In genomic region chr19:32421589-32422361, GRCh38 we compare ENCODE assay signal across 11 cellular contexts. TPM values are rescaled to one million over a fixed set of nuclear protein-coding genes. Genes with fewer than 3 reads are reported as not detected.
DNase-seq lines count a peak whose midpoint lies in the region; ATAC-seq and TF ChIP-seq lines count a peak whose summit lies in the region.
"Had no signal": no experiment of that assay in that cellular context is flagged by ENCODE, and none has a peak within 500 bp of the region (broad histone marks: within the 10 kb centered on the region; RNA-seq: fewer than 3 reads in every experiment).

No MANE protein-coding gene starts in this region.

- peak overlapping the region; percentile 26 for H3K27ac Mint-ChIP-seq in activated naive CD8-positive, alpha-beta T cell treated with anti-CD3 and anti-CD28 coated beads for 36 hours

- no peak for TF ChIP-seq POLR2A in NB4 (IDR thresholded peaks at IDR 0.05; ENCODE audit: extremely low read depth, insufficient read length)

- H3K9me3 Mint-ChIP-seq in activated naive CD8-positive, alpha-beta T cell treated with anti-CD3 and anti-CD28 coated beads for 36 hours: no peaks in the 10 kb centered on the region

- H3K27me3 Mint-ChIP-seq in activated naive CD8-positive, alpha-beta T cell treated with anti-CD3 and anti-CD28 coated beads for 36 hours: no peaks in the 10 kb centered on the region

- TF ChIP-seq CTCF in NB4 (IDR thresholded peaks at IDR 0.05; ENCODE audit: low read depth, low read length) (no peak), mucosa of descending colon (IDR thresholded peaks at IDR 0.05) (no peak), foreskin fibroblast (IDR thresholded peaks at IDR 0.05; ENCODE audit: low read depth, low read length) (no peak)

- no peak overlapping the region for H3K4me3 Mint-ChIP-seq in activated naive CD8-positive, alpha-beta T cell treated with anti-CD3 and anti-CD28 coated beads for 36 hours

- no peaks in the 10 kb centered on the region for H3K9me3 ChIP-seq in mucosa of descending colon
- H3K9me3 ChIP-seq: ovary had no signal

- H3K4me1 Mint-ChIP-seq in activated naive CD8-positive, alpha-beta T cell treated with anti-CD3 and anti-CD28 coated beads for 36 hours: peaks cover 18% of the 10 kb centered on the region

- H3K36me3 ChIP-seq in mucosa of descending colon (ENCODE audit: low read depth): no peaks in the 10 kb centered on the region
- H3K36me3 ChIP-seq: ovary had no signal

- intact Hi-C loops in mucosa of descending colon (cut with DNase I, micrococcal nuclease): no loop called here

- no peaks in the 10 kb centered on the region for H3K4me1 ChIP-seq in mucosa of descending colon (ENCODE audit: low read depth)

- peaks cover 21% of the 10 kb centered on the region for H3K36me3 Mint-ChIP-seq in activated naive CD8-positive, alpha-beta T cell treated with anti-CD3 and anti-CD28 coated beads for 36 hours

- H3K4me3 ChIP-seq in NB4 (ENCODE audit: low read depth, low read length): no peak overlapping the region
- no peak overlapping the region for H3K4me3 ChIP-seq in mucosa of descending colon
- H3K4me3 ChIP-seq in foreskin fibroblast (ENCODE audit: low read depth in 1 of 2, low read length in 2 of 2): no peak overlapping the region
- H3K4me3 ChIP-seq: ovary had no signal

- ATAC-seq in mucosa of descending colon (peak; percentile 56), GM18907 (IDR thresholded peaks at IDR 0.05; ENCODE audit: unreplicated experiment) (no peak)

- DNase-seq in CMK (ENCODE audit: low read depth) (peak; percentile 73), NB4 (ENCODE audit: low read depth) (peak; percentile 89), mucosa of descending colon (no peak), NCI-H446 (lab: John Stamatoyannopoulos, UW) (no peak), foreskin fibroblast (no peak), T-helper 9 cell (no peak)
- DNase-seq in activated naive CD8-positive, alpha-beta T cell treated with anti-CD3 and anti-CD28 coated beads for 36 hours: no peak
- DNase-seq: DND-41, NCI-H524, ovary had no signal

RNA-seq across cellular contexts. Expression of gene DPY19L3, which starts 16.2 kb away (rescaled TPM):
- 10 to 100 TPM; 16.4 to 18.0 TPM for total RNA-seq in activated naive CD8-positive, alpha-beta T cell treated with anti-CD3 and anti-CD28 coated beads for 36 hours
- 10 to 100 TPM; 20.0 to 24.0 (median 21.5) TPM for total RNA-seq in mucosa of descending colon

Comparison
In these comparisons a context has a peak if more than half of its experiments do, and no peak if none do; other contexts are left out.
1. DNase-seq: peak in CMK (single experiment) and NB4 (single experiment); none in activated naive CD8-positive, alpha-beta T cell treated with anti-CD3 and anti-CD28 coated beads for 36 hours (single experiment), mucosa of descending colon (0 of 3), NCI-H446 (0 of 2), foreskin fibroblast (0 of 2) and T-helper 9 cell (single experiment).